In genomic region chr4:54609310-54609709, GRCh38 we compare ENCODE assay signal across 9 cellular contexts. TPM values are rescaled to one million over a fixed set of nuclear protein-coding genes. Genes with fewer than 3 reads are reported as not detected.
"Had no signal": no experiment of that assay in that cellular context is flagged by ENCODE, and none has a peak within 500 bp of the region (broad histone marks: within the 10 kb centered on the region; RNA-seq: fewer than 3 reads in every experiment).

No MANE protein-coding gene starts in this region.

- ATAC-seq: GM12878 had no signal

- H3K4me3 ChIP-seq: GM12878 had no signal

- FAIRE-seq: G401.6, GM12878, GM12891, GM12892, GM18507, GM19239 had no signal

- DNase-seq: GDM1, GF-D8 had no signal

RNA-seq across cellular contexts. Expression of gene KIT, which starts 48.4 kb away (rescaled TPM):
- total RNA-seq: G401, GM12878 had no signal
